In the genomic region with DNA sequence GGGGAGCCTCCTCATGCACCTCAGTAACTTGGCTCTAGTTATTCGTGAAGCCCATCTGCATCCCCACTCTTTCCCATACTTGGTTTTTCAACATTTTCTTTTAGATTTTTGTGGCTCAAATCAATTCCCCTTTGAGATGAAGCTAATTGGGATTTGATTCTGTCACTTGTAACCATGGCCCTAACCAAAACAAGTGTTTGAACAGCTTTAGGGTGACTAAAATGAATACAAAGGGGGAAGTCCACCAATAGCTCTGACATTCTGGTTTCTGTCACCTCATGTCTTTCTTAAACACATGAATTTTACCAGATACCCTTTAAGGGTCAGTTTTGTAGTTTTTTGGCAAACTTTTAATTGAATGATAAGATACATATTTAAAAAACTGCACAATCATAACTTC, we compare ENCODE assay signal across 19 cellular contexts.
DNase-seq lines count a peak whose midpoint lies in the region; ATAC-seq and TF ChIP-seq lines count a peak whose summit lies in the region.
"Had no signal": no experiment of that assay in that cellular context is flagged by ENCODE, and none has a peak within 500 bp of the region (broad histone marks: within the 10 kb centered on the region; RNA-seq: fewer than 3 reads in every experiment).

No MANE protein-coding gene starts in this region.

- TF ChIP-seq CTCF in GM13976 (IDR thresholded peaks at IDR 0.05; ENCODE audit: borderline replicate concordance, control extremely low read depth, extremely low read depth, insufficient read depth, missing control alignments) = no peak

- no peaks in the 10 kb centered on the region for H3K9me3 Mint-ChIP-seq in stimulated activated effector memory CD8-positive, alpha-beta T cell treated with anti-CD3 and anti-CD28 coated beads, Interleukin-12 subunit alpha, Interleukin-12 subunit beta, amount 100 ng/mL, for 72 hours
- H3K9me3 Mint-ChIP-seq: CD4-positive, alpha-beta memory T cell had no signal

- H3K4me3 Mint-ChIP-seq in stimulated activated effector memory CD8-positive, alpha-beta T cell treated with anti-CD3 and anti-CD28 coated beads, Interleukin-12 subunit alpha, Interleukin-12 subunit beta, amount 100 ng/mL, for 72 hours = no peak overlapping the region
- H3K4me3 Mint-ChIP-seq: CD4-positive, alpha-beta memory T cell had no signal

- no peaks in the 10 kb centered on the region for H3K36me3 Mint-ChIP-seq in stimulated activated effector memory CD8-positive, alpha-beta T cell treated with anti-CD3 and anti-CD28 coated beads, Interleukin-12 subunit alpha, Interleukin-12 subunit beta, amount 100 ng/mL, for 72 hours
- H3K36me3 Mint-ChIP-seq: CD4-positive, alpha-beta memory T cell had no signal

- no peaks in the 10 kb centered on the region for H3K4me1 Mint-ChIP-seq in stimulated activated effector memory CD8-positive, alpha-beta T cell treated with anti-CD3 and anti-CD28 coated beads, Interleukin-12 subunit alpha, Interleukin-12 subunit beta, amount 100 ng/mL, for 72 hours
- H3K4me1 Mint-ChIP-seq: CD4-positive, alpha-beta memory T cell had no signal

- peak; percentile 59 for ATAC-seq in HG02571 (IDR thresholded peaks at IDR 0.05; ENCODE audit: unreplicated experiment)
- ATAC-seq in HG03039 (IDR thresholded peaks at IDR 0.05; ENCODE audit: unreplicated experiment) = peak; percentile 53
- peak; percentile 63 for ATAC-seq in stimulated activated effector memory CD8-positive, alpha-beta T cell treated with anti-CD3 and anti-CD28 coated beads, Interleukin-12 subunit alpha, Interleukin-12 subunit beta, amount 100 ng/mL, for 72 hours

- in situ Hi-C loops in GM13976 (cut with MboI; ENCODE audit: low sequenced_read_pairs, unreplicated experiment) = no loop called here

- peak; percentile 43 for DNase-seq in GM13976 (ENCODE audit: low spot score)
- DNase-seq in stimulated activated effector memory CD8-positive, alpha-beta T cell treated with anti-CD3 and anti-CD28 coated beads, Interleukin-12 subunit alpha, Interleukin-12 subunit beta, amount 100 ng/mL, for 72 hours (ENCODE audit: low spot score in 2 of 2) = no peak
- no peak for DNase-seq in putamen (ENCODE audit: low spot score)
- no peak for DNase-seq in NCI-H510A treated with DMSO at 0.1 percent for 48 hours (lab: John Stamatoyannopoulos, UW)
- DNase-seq in nucleus accumbens (lab: John Stamatoyannopoulos, UW) = no peak
- DNase-seq: CD4-positive, alpha-beta memory T cell; DMS153; GDM1; GM23248; Kasumi-1; MG63; NCI-H1092; NCI-H1436 treated with DMSO at 0.1 percent for 48 hours; NCI-H2029; NCI-H345; NCI-H526; PC-9 had no signal

- no peak overlapping the region for H3K27ac Mint-ChIP-seq in stimulated activated effector memory CD8-positive, alpha-beta T cell treated with anti-CD3 and anti-CD28 coated beads, Interleukin-12 subunit alpha, Interleukin-12 subunit beta, amount 100 ng/mL, for 72 hours
- H3K27ac Mint-ChIP-seq: CD4-positive, alpha-beta memory T cell had no signal
